8 cellular contexts compared by ENCODE assay signal in genomic region chr19:46746281-46746965, GRCh38. TPM values are rescaled to one million over a fixed set of nuclear protein-coding genes. Genes with fewer than 3 reads are reported as not detected.
DNase-seq lines count a peak whose midpoint lies in the region; ATAC-seq and TF ChIP-seq lines count a peak whose summit lies in the region.

Gene STRN4, minus strand, starts transcription at chr19:46746450. Its CDS starts 20 bp downstream, at chr19:46746430.

- H3K27ac Mint-ChIP-seq in brain: peak within 1 kb of the TSS; percentile 91 to 99 (median 98)

- H2BK20ac ChIP-seq in IMR-90 (ENCODE audit: low read depth, low read length): no peak within 1 kb of the TSS; the same call in 1 of the 2 replicates

- ATAC-seq in GM18909 (IDR thresholded peaks at IDR 0.05; ENCODE audit: poor library complexity, unreplicated experiment) (peak; percentile 65), IMR-90 (ENCODE audit: low read depth) (peak; percentile 81)

- H3K36me3 ChIP-seq in IMR-90 (ENCODE audit: control insufficient read depth, insufficient read depth, low read length) (peaks cover 12% of the 10 kb centered on the region), iPS DF 6.9 (ENCODE audit: control insufficient read depth, insufficient read depth, low read length) (no peaks in the 10 kb centered on the region)

- H4K91ac ChIP-seq in IMR-90 (ENCODE audit: insufficient read depth, low read depth, low read length): peak within 1 kb of the TSS; percentile 80

- H3K27me3 Mint-ChIP-seq in brain: peaks cover 9% of the 10 kb centered on the region

- H3K27me3 ChIP-seq in IMR-90 (ENCODE audit: control insufficient read depth, insufficient read depth, low read length) (no peaks in the 10 kb centered on the region), iPS DF 6.9 (ENCODE audit: control insufficient read depth, insufficient read depth, low read length) (no peaks in the 10 kb centered on the region)

- H3K14ac ChIP-seq in IMR-90 (replicated peaks; ENCODE audit: low read depth, low read length): peak within 1 kb of the TSS; percentile 92

- H3K27ac ChIP-seq in IMR-90 (ENCODE audit: insufficient read depth, low read length) (peak within 1 kb of the TSS; percentile 78), iPS DF 6.9 (ENCODE audit: low read length) (no peak within 1 kb of the TSS)

- H3K4me1 ChIP-seq in IMR-90 (ENCODE audit: control insufficient read depth, insufficient read depth, low read length) (peaks cover 5% of the 10 kb centered on the region), iPS DF 6.9 (ENCODE audit: control insufficient read depth, insufficient read depth, low read length) (no peaks in the 10 kb centered on the region; the same call in 1 of the 2 replicates)

- WGBS in IMR-90 (ENCODE audit: extremely low coverage in 2 of 2, insufficient read length in 1 of 2), 2 experiments: 4% methylated on average over 9 of the region's 73 CpGs; no CpG with 5 or more reads in 1 of the 2 experiments
- no CpG with 5 or more reads among the region's 73 CpGs for WGBS in iPS DF 6.9 (ENCODE audit: insufficient coverage, insufficient read length)

- peak within 1 kb of the TSS; percentile 61 to 95; a peak in 3 of 4 replicates for H4K8ac ChIP-seq in IMR-90 (ENCODE audit: low read depth in 2 of 2, low read length in 2 of 2)

- in situ Hi-C loops in IMR-90 (cut with MboI; ENCODE audit: low sequenced_read_pairs): no loop called here

- peak; percentile 97 for DNase-seq in AG08395 (ENCODE audit: low spot score)
- DNase-seq in IMR-90: no peak
- peak; percentile 23 to 80 (median 43) for DNase-seq in T-helper 2 cell
- DNase-seq in iPS DF 6.9 (ENCODE audit: low read depth, low spot score): no peak
- no peak for DNase-seq in skeletal muscle cell (ENCODE audit: low read depth)
- DNase-seq in GF-D8 (lab: John Stamatoyannopoulos, UW): no peak

- H4K5ac ChIP-seq in IMR-90 (ENCODE audit: low read depth, low read length): peak within 1 kb of the TSS; percentile 65

- peak within 1 kb of the TSS; percentile 68; the same call in 1 of the 2 replicates for H3K18ac ChIP-seq in IMR-90 (ENCODE audit: low read depth, low read length)

- H3K36me3 Mint-ChIP-seq in brain: peaks cover 37% of the 10 kb centered on the region

- TF ChIP-seq CTCF in IMR-90 (conservative IDR thresholded peaks at IDR 0.05; ENCODE audit: low read depth, low read length): no peak
- TF ChIP-seq CTCF in brain (conservative IDR thresholded peaks at IDR 0.05): no peak

- no peaks in the 10 kb centered on the region for H3K9me3 Mint-ChIP-seq in brain

- peak within 1 kb of the TSS; percentile 92 for H3K4ac ChIP-seq in IMR-90 (ENCODE audit: low read depth, low read length)

- peaks cover 8 to 59% of the 10 kb centered on the region in 2 experiments for H3K79me1 ChIP-seq in IMR-90 (ENCODE audit: low read depth in 1 of 2, low read length in 2 of 2)

- H3K4me2 ChIP-seq in IMR-90 (ENCODE audit: low read depth, low read length): peak within 1 kb of the TSS; percentile 98

- H3K4me3 ChIP-seq in IMR-90 (ENCODE audit: insufficient read depth, low read depth, low read length) (peak within 1 kb of the TSS; percentile 98), iPS DF 6.9 (ENCODE audit: low read length) (peak within 1 kb of the TSS; percentile 99), skeletal muscle cell (ENCODE audit: low read depth, low read length) (peak within 1 kb of the TSS; percentile 83)

- H3K9ac ChIP-seq in IMR-90 (ENCODE audit: low read depth, low read length): peak within 1 kb of the TSS; percentile 97

- POLR2A ChIA-PET in IMR-90 (lab: Charles Lee; ENCODE audit: unreplicated experiment): no interaction called here

- H2BK120ac ChIP-seq in IMR-90 (ENCODE audit: low read depth, low read length): peak within 1 kb of the TSS; percentile 57

- peak within 1 kb of the TSS; percentile 98 for H2AFZ ChIP-seq in IMR-90 (replicated peaks; ENCODE audit: low read length, poor library complexity)

- no peaks in the 10 kb centered on the region for H3K9me3 ChIP-seq in IMR-90 (ENCODE audit: control insufficient read depth, insufficient read depth, low read length)
- H3K9me3 ChIP-seq in iPS DF 6.9 (ENCODE audit: control insufficient read depth, insufficient read depth, low read length): no peaks in the 10 kb centered on the region

- H3K23ac ChIP-seq in IMR-90 (ENCODE audit: low read depth, low read length): peak within 1 kb of the TSS; percentile 99

- peaks cover 13% of the 10 kb centered on the region for H3K9me1 ChIP-seq in IMR-90 (ENCODE audit: insufficient read depth, low read length)

- no peak within 1 kb of the TSS for H2BK15ac ChIP-seq in IMR-90 (ENCODE audit: low read depth, low read length)

- H3K4me3 Mint-ChIP-seq in brain: peak within 1 kb of the TSS; percentile 89 to 98 (median 97)

- dilution Hi-C loops in IMR-90 (cut with HindIII; ENCODE audit: low sequenced_read_pairs, unreplicated experiment): no loop called here

- peak within 1 kb of the TSS; percentile 86 for H2BK5ac ChIP-seq in IMR-90 (ENCODE audit: low read depth, low read length, poor library complexity, severe bottlenecking)

- H4K20me1 ChIP-seq in IMR-90 (ENCODE audit: insufficient read depth, low read length): peaks cover 44% of the 10 kb centered on the region

- peaks cover 64% of the 10 kb centered on the region for H3K4me1 Mint-ChIP-seq in brain

- CTCF ChIA-PET in IMR-90 (lab: Yijun Ruan, JAX): no interaction called here

- peak within 1 kb of the TSS; percentile 71 for H3K56ac ChIP-seq in IMR-90 (ENCODE audit: extremely low read depth, insufficient read depth, low read length)

- TF ChIP-seq POLR2A in IMR-90 (IDR thresholded peaks at IDR 0.05; ENCODE audit: low read depth, low read length): peak; percentile 76

- intact Hi-C loops in IMR-90 (cut with micrococcal nuclease): loop anchor here (5.0 to 10.0 kb wide), 2 partner anchors 132 to 219 kb away; no protein-coding TSS in a partner anchor

- BruUV-seq in IMR-90 (replicated peaks; lab: Mats Ljungman, UMichigan): no TSS peak

- H2AK9ac ChIP-seq in IMR-90 (replicated peaks; ENCODE audit: low read depth, low read length, poor library complexity): peak within 1 kb of the TSS; percentile 97

- no peak for TF ChIP-seq RAD21 in IMR-90 (IDR thresholded peaks at IDR 0.05; ENCODE audit: low read length)

- H2AK5ac ChIP-seq in IMR-90 (ENCODE audit: low read depth, low read length): peak within 1 kb of the TSS; percentile 96

TF ChIP-seq in IMR-90, 13 proteins besides CTCF, POLR2A, EP300 and RAD21:
- TF ChIP-seq RCOR1 (IDR thresholded peaks at IDR 0.05; ENCODE audit: insufficient replicate concordance, low read length) (no peak), MAZ (IDR thresholded peaks at IDR 0.05; ENCODE audit: borderline replicate concordance, low read depth, low read length) (peak; percentile 69; the same call in 1 of the 2 replicates)
TF ChIP-seq in IMR-90: peak in this region for 1.

RNA-seq across cellular contexts. Expression of gene STRN4, which starts in this region (rescaled TPM):
- 36.7 and 37.8 TPM in 2 replicates for total RNA-seq in IMR-90 (2012; rRNA removed)
- polyA plus RNA-seq in IMR-90 (2012; rRNA removed): 112 and 127 TPM in 2 replicates
- 111 and 127 TPM in 2 replicates for polyA plus RNA-seq in IMR-90 (2012; cell fraction: cytosol; rRNA removed)
- 158 and 365 TPM in 2 replicates for polyA plus RNA-seq in IMR-90 (2012; cell fraction: nucleus; rRNA removed; ENCODE audit: low replicate concordance)
- polyA plus RNA-seq in brain (ENCODE audit: insufficient read depth, low read depth, low replicate concordance): 104 TPM

Comparison
In these comparisons a context has a peak if more than half of its experiments do, and no peak if none do; other contexts are left out.
1. DNase-seq: peak in AG08395 (single experiment) and T-helper 2 cell (5 of 5); none in IMR-90 (single experiment), iPS DF 6.9 (single experiment), skeletal muscle cell (single experiment) and GF-D8 (single experiment).
2. Peak in every context shown above with its lines, with median percentiles within 50 percentile points of each other: H3K4me3 ChIP-seq.